In genomic region chr3:52704611-52705437, GRCh38 we compare ENCODE assay signal across 8 cellular contexts. TPM values are rescaled to one million over a fixed set of nuclear protein-coding genes. Genes with fewer than 3 reads are reported as not detected.
DNase-seq lines count a peak whose midpoint lies in the region; ATAC-seq, FAIRE-seq and TF ChIP-seq lines count a peak whose summit lies in the region.

No MANE protein-coding gene starts in this region.

- peak overlapping the region; percentile 91 for H3K27ac Mint-ChIP-seq in astrocyte (ENCODE audit: unreplicated experiment)

- peaks cover 6% of the 10 kb centered on the region for H3K36me3 Mint-ChIP-seq in astrocyte (ENCODE audit: low read depth, unreplicated experiment)

- peak overlapping the region; percentile 99 for H3K9ac ChIP-seq in astrocyte (ENCODE audit: low read length)
- H3K9ac ChIP-seq in iPS-15b (ENCODE audit: low read depth, low read length): peak overlapping the region; percentile 88
- peak overlapping the region; percentile 85 to 98 (median 94) for H3K9ac ChIP-seq in skeletal muscle tissue (ENCODE audit: low read depth in 1 of 3, low read length in 3 of 3)

- H3K4me3 Mint-ChIP-seq in astrocyte (ENCODE audit: unreplicated experiment): peak overlapping the region; percentile 97

- no peak for TF ChIP-seq CTCF in astrocyte (IDR thresholded peaks at IDR 0.05; ENCODE audit: insufficient read depth, low read depth, low read length)

- no peak for TF ChIP-seq POLR2A in GM12892 (IDR thresholded peaks at IDR 0.05; ENCODE audit: low read depth, low read length)

- H3K4me1 Mint-ChIP-seq in astrocyte (ENCODE audit: low read depth, unreplicated experiment): peaks cover 20% of the 10 kb centered on the region

- H3K9me3 Mint-ChIP-seq in astrocyte (ENCODE audit: unreplicated experiment): no peaks in the 10 kb centered on the region

- H3K4me3 ChIP-seq in ACC112 (ENCODE audit: low read depth, low read length): peak overlapping the region; percentile 86
- H3K4me3 ChIP-seq in astrocyte (ENCODE audit: insufficient read depth, low read depth, low read length): peak overlapping the region; percentile 86
- peak overlapping the region; percentile 98 for H3K4me3 ChIP-seq in iPS-15b (ENCODE audit: low read depth, low read length)
- H3K4me3 ChIP-seq in skeletal muscle tissue (ENCODE audit: low read length in 3 of 3): peak overlapping the region; percentile 98 to 100 (median 99)

- ATAC-seq in GM19463 (IDR thresholded peaks at IDR 0.05; ENCODE audit: unreplicated experiment): no peak

- FAIRE-seq in GM12892 (lab: Jason Lieb, UNC) (peak; percentile 61), astrocyte (lab: Jason Lieb, UNC) (no peak)

- H3K27me3 ChIP-seq in ACC112 (ENCODE audit: insufficient read depth, low read length) (no peaks in the 10 kb centered on the region), astrocyte (ENCODE audit: insufficient read depth, low read length) (no peaks in the 10 kb centered on the region), iPS-15b (ENCODE audit: control insufficient read depth, insufficient read depth, low read length) (no peaks in the 10 kb centered on the region), skeletal muscle tissue (ENCODE audit: control insufficient read depth in 3 of 3, insufficient read depth in 3 of 3, low read length in 3 of 3) (no peaks in the 10 kb centered on the region)

- no peak for DNase-seq in GM12892 (ENCODE audit: insufficient read length)
- peak; percentile 45 for DNase-seq in LHCN-M2 (ENCODE audit: low read depth)
- peak; percentile 18 for DNase-seq in astrocyte (ENCODE audit: low read depth)
- DNase-seq in ecto neural progenitor cell (ENCODE audit: low spot score): no peak

- peaks cover 66% of the 10 kb centered on the region for H3K79me2 ChIP-seq in ACC112 (ENCODE audit: control insufficient read depth, insufficient read depth, low read length, unreplicated experiment)
- H3K79me2 ChIP-seq in astrocyte (ENCODE audit: insufficient read depth, low read length): peaks cover 85% of the 10 kb centered on the region

- H3K27me3 Mint-ChIP-seq in astrocyte (ENCODE audit: low read depth, unreplicated experiment): no peaks in the 10 kb centered on the region

- H3K27ac ChIP-seq in ACC112 (ENCODE audit: low read depth, low read length) (peak overlapping the region; percentile 69), astrocyte (ENCODE audit: low read depth, low read length) (peak overlapping the region; percentile 90), skeletal muscle tissue (ENCODE audit: low read depth, low read length) (peak overlapping the region; percentile 79)

- H2AFZ ChIP-seq in ACC112 (ENCODE audit: low read length, unreplicated experiment): peak overlapping the region; percentile 88
- H2AFZ ChIP-seq in astrocyte (ENCODE audit: low read depth, low read length): peak overlapping the region; percentile 99

- H3K4me2 ChIP-seq in astrocyte (ENCODE audit: low read length): peak overlapping the region; percentile 100

- peaks cover 14% of the 10 kb centered on the region for H3K36me3 ChIP-seq in ACC112 (ENCODE audit: insufficient read depth, low read length)
- peaks cover 21% of the 10 kb centered on the region for H3K36me3 ChIP-seq in astrocyte (ENCODE audit: insufficient read depth, low read length)
- H3K36me3 ChIP-seq in iPS-15b (ENCODE audit: control insufficient read depth, insufficient read depth, low read length): no peaks in the 10 kb centered on the region
- H3K36me3 ChIP-seq in skeletal muscle tissue (ENCODE audit: control insufficient read depth in 3 of 3, insufficient read depth in 3 of 3, low read length in 3 of 3): peaks cover 4 to 25% (median 17%) of the 10 kb centered on the region in 3 donors

- H3K4me1 ChIP-seq in ACC112 (ENCODE audit: control insufficient read depth, insufficient read depth, low read length, unreplicated experiment) (peaks cover 17% of the 10 kb centered on the region), astrocyte (ENCODE audit: insufficient read depth, low read length) (peaks cover 24% of the 10 kb centered on the region), iPS-15b (ENCODE audit: control insufficient read depth, insufficient read depth, low read length) (no peaks in the 10 kb centered on the region), skeletal muscle tissue (ENCODE audit: control insufficient read depth in 3 of 3, insufficient read depth in 3 of 3, low read length in 3 of 3) (peaks cover 24 to 39% (median 28%) of the 10 kb centered on the region in 3 donors)

- H4K20me1 ChIP-seq in astrocyte (ENCODE audit: insufficient read depth, low read length): peaks cover 16% of the 10 kb centered on the region

- no peaks in the 10 kb centered on the region for H3K9me3 ChIP-seq in astrocyte (ENCODE audit: insufficient read depth, low read depth, low read length)
- H3K9me3 ChIP-seq in iPS-15b (ENCODE audit: control insufficient read depth, insufficient read depth, low read length): no peaks in the 10 kb centered on the region
- no peaks in the 10 kb centered on the region for H3K9me3 ChIP-seq in skeletal muscle tissue (ENCODE audit: control insufficient read depth in 3 of 3, low read length in 3 of 3)

RNA-seq across cellular contexts. Expression of gene GLT8D1, which starts 0.8 kb away (rescaled TPM):
- 48.0 TPM for polyA plus RNA-seq in GM12892 (2012; ENCODE audit: missing spikeins)
- total RNA-seq in LHCN-M2 (2014; rRNA removed): 77.3 and 85.2 TPM in 2 replicates
- polyA plus RNA-seq in LHCN-M2 (2012): 49.4 TPM
- total RNA-seq in astrocyte: 78.2 and 95.5 TPM in 2 replicates
- total RNA-seq in skeletal muscle tissue: 61.1 TPM

RNA-seq across cellular contexts. Expression of gene SPCS1, which starts 1.1 kb away (rescaled TPM):
- polyA plus RNA-seq in GM12892 (2012; ENCODE audit: missing spikeins): 176 TPM
- total RNA-seq in LHCN-M2 (2014; rRNA removed) (187 and 265 TPM in 2 replicates), astrocyte (110 and 119 TPM in 2 replicates), skeletal muscle tissue (43.3 TPM)
- 166 TPM for polyA plus RNA-seq in LHCN-M2 (2012)

RNA-seq across cellular contexts. Expression of gene GNL3, which starts 19.0 kb away (rescaled TPM):
- 191 TPM for polyA plus RNA-seq in GM12892 (2012; ENCODE audit: missing spikeins)
- total RNA-seq in LHCN-M2 (2014; rRNA removed) (119 and 148 TPM in 2 replicates), astrocyte (85.4 and 93.7 TPM in 2 replicates), skeletal muscle tissue (45.4 TPM)
- 30.2 TPM for polyA plus RNA-seq in LHCN-M2 (2012)

RNA-seq across cellular contexts. Expression of gene PBRM1, which starts 19.1 kb away (rescaled TPM):
- polyA plus RNA-seq in GM12892 (2012; ENCODE audit: missing spikeins): 28.7 TPM
- total RNA-seq in LHCN-M2 (2014; rRNA removed): 58.0 and 65.4 TPM in 2 replicates
- 15.8 TPM for polyA plus RNA-seq in LHCN-M2 (2012)
- total RNA-seq in astrocyte: 54.5 and 58.4 TPM in 2 replicates
- 62.6 TPM for total RNA-seq in skeletal muscle tissue

Comparison
In these comparisons a context has a peak if more than half of its experiments do, and no peak if none do; other contexts are left out.
1. DNase-seq: peak in LHCN-M2 (single experiment) and astrocyte (single experiment); none in GM12892 (single experiment) and ecto neural progenitor cell (single experiment).
2. Peak in every context shown above with its lines, with median percentiles within 50 percentile points of each other: H3K27ac ChIP-seq, H3K4me3 ChIP-seq and H3K9ac ChIP-seq.